In genomic region chr2:98502556-98503335, GRCh38 we compare ENCODE assay signal across 8 cellular contexts. TPM values are rescaled to one million over a fixed set of nuclear protein-coding genes. Genes with fewer than 3 reads are reported as not detected.
DNase-seq lines count a peak whose midpoint lies in the region; FAIRE-seq and TF ChIP-seq lines count a peak whose summit lies in the region.

No MANE protein-coding gene starts in this region.

- H3K4me3 Mint-ChIP-seq in HFFc6 (no peak overlapping the region), MCF 10A (ENCODE audit: unreplicated experiment) (no peak overlapping the region)

- H3K27ac Mint-ChIP-seq in HFFc6 (peak overlapping the region; percentile 82), MCF 10A (ENCODE audit: low read depth, unreplicated experiment) (peak overlapping the region; percentile 31)

- BruUV-seq in MCF 10A (replicated peaks; lab: Mats Ljungman, UMichigan), result no TSS peak

- POLR2A ChIA-PET in MCF 10A (lab: Yijun Ruan, JAX), result interaction anchor here (0.6 kb wide), 1 partner anchor 106 kb away, joined by 4 read pairs; the partner anchor contains the start of genes COA5 and UNC50

- no peaks in the 10 kb centered on the region; the same call in 1 of the 2 replicates for H3K27me3 Mint-ChIP-seq in HFFc6 (ENCODE audit: insufficient read depth)
- H3K27me3 Mint-ChIP-seq in MCF 10A (ENCODE audit: insufficient read depth, unreplicated experiment), result no peaks in the 10 kb centered on the region

- H3K36me3 Mint-ChIP-seq in HFFc6 (ENCODE audit: low read depth) (no peaks in the 10 kb centered on the region), MCF 10A (ENCODE audit: insufficient read depth, unreplicated experiment) (no peaks in the 10 kb centered on the region)

- CTCF ChIA-PET in MCF 10A (lab: Yijun Ruan, JAX), result interaction anchor here (0.6 kb wide), 1 partner anchor 36 kb away, joined by 3 read pairs; no protein-coding TSS in a partner anchor

- no peak for TF ChIP-seq CTCF in HFFc6 (IDR thresholded peaks at IDR 0.05)
- no peak for TF ChIP-seq CTCF in MCF 10A (IDR thresholded peaks at IDR 0.05; ENCODE audit: unreplicated experiment)

- H3K9me3 Mint-ChIP-seq in HFFc6, result no peaks in the 10 kb centered on the region
- no peaks in the 10 kb centered on the region for H3K9me3 Mint-ChIP-seq in MCF 10A (ENCODE audit: unreplicated experiment)

- DNase-seq in AG08395 (ENCODE audit: low spot score) (peak; percentile 82), HFFc6 (peak; percentile 76), MCF 10A (ENCODE audit: unreplicated experiment) (no peak), lung microvascular endothelial cell (ENCODE audit: low read depth in 2 of 2) (peak; percentile 10 to 83), NCI-H526 treated with DMSO at 0.1 percent for 48 hours (lab: John Stamatoyannopoulos, UW) (no peak), CD1c-positive myeloid dendritic cell (ENCODE audit: extremely low spot score) (no peak), germinal center (ENCODE audit: low spot score) (no peak), GM19239 (ENCODE audit: insufficient read length, low spot score) (no peak)

- intact Hi-C loops in MCF 10A (cut with micrococcal nuclease), result no loop called here

- H3K4me1 Mint-ChIP-seq in HFFc6 (ENCODE audit: low read depth), result peaks cover 46% of the 10 kb centered on the region
- H3K4me1 Mint-ChIP-seq in MCF 10A (ENCODE audit: insufficient read depth, unreplicated experiment), result peaks cover under 1% of the 10 kb centered on the region

- no peak for FAIRE-seq in GM19239 (lab: Jason Lieb, UNC)

RNA-seq across cellular contexts. Expression of gene INPP4A, which starts 58.1 kb away (rescaled TPM):
- total RNA-seq in HFFc6 (2021; fragmentation: NEBNext Ultra II Directional; extraction: Animal tissue kit (Norgen Biotek cat#: 25700)), result 10 to 100 TPM; 15.8 to 19.4 (median 18.2) TPM
- total RNA-seq in MCF 10A (2022) (20.8 and 21.5 TPM in 2 replicates), lung microvascular endothelial cell (14.2 and 18.5 TPM in 2 replicates)

Comparison
In these comparisons a context has a peak if more than half of its experiments do, and no peak if none do; other contexts are left out.
1. DNase-seq: peak in AG08395 (single experiment), HFFc6 (single experiment) and lung microvascular endothelial cell (2 of 2); none in MCF 10A (single experiment), NCI-H526 treated with DMSO at 0.1 percent for 48 hours (single experiment), CD1c-positive myeloid dendritic cell (single experiment), germinal center (single experiment) and GM19239 (single experiment).